ENCODE assay signal across 1 cellular context in genomic region chr2:30221531-30221930, GRCh38.
TF ChIP-seq lines count a peak whose summit lies in the region.

No MANE protein-coding gene starts in this region.

TF ChIP-seq in IMR-90, 13 proteins besides CTCF, POLR2A, EP300 and RAD21:
- no peak for TF ChIP-seq USF2 (IDR thresholded peaks at IDR 0.05; ENCODE audit: low read depth, low read length)
- TF ChIP-seq MXI1 (IDR thresholded peaks at IDR 0.05; ENCODE audit: borderline replicate concordance, low read depth, low read length), result no peak
- no peak for TF ChIP-seq RCOR1 (IDR thresholded peaks at IDR 0.05; ENCODE audit: insufficient replicate concordance, low read length)
- no peak for TF ChIP-seq MAFK (IDR thresholded peaks at IDR 0.05; ENCODE audit: low read depth, low read length)
TF ChIP-seq in IMR-90: peak in this region for 0.
